ENCODE assay signal across 8 cellular contexts in the genomic region with DNA sequence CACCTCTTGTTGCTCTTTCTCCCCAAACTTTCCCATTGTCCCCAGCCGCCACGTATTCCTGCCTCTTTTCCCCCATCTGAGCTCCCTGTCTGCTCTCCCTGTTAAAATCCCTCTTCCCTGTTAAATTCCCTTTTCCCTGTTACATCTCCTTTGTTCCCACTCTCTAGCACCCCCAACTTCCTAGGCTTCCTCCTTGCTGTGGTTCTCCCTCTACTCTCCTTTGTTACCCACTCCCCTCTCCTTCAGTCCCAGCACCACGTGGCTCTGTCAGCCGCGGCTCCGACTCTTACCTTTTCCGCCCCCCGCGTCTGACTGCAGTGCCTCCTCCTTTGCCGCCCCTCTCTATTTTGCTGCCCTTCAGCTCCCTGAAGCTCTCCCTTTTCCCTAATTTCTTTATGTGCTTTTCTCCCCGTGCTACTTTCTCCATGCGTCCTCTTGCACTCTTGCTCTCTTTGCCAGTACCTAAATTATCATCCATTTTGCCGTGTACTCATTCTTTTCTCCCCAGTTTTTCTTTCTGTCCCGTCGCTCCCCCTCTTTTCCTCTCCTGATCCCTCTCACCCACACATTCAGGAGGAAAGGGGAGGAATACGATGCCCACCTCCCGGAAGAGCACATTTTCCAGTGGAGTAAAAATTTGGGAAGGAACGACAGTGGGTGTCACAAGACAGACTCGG. TPM values are rescaled to one million over a fixed set of nuclear protein-coding genes. Genes with fewer than 3 reads are reported as not detected.
A peak's percentile ranks its signal among the peaks of the same experiment; 100 is the strongest.
DNase-seq lines count a peak whose midpoint lies in the region; ATAC-seq and TF ChIP-seq lines count a peak whose summit lies in the region.

No MANE protein-coding gene starts in this region.

- H3K9ac ChIP-seq in skeletal muscle tissue (ENCODE audit: low read depth in 1 of 3, low read length in 3 of 3) = peak overlapping the region; percentile 88 to 100 (median 96)

- H3K27ac ChIP-seq in skeletal muscle tissue (ENCODE audit: low read depth, low read length) = peak overlapping the region; percentile 86

- POLR2A ChIA-PET in BJ (lab: Charles Lee) = no interaction called here

- ATAC-seq in HG02759 (IDR thresholded peaks at IDR 0.05; ENCODE audit: unreplicated experiment) = no peak

- no peaks in the 10 kb centered on the region for H3K27me3 ChIP-seq in BJ (ENCODE audit: control insufficient read depth, insufficient read depth, low read length)
- H3K27me3 ChIP-seq in skeletal muscle tissue (ENCODE audit: control insufficient read depth in 3 of 3, insufficient read depth in 3 of 3, low read length in 3 of 3) = no peaks in the 10 kb centered on the region

- H3K36me3 ChIP-seq in BJ (ENCODE audit: control insufficient read depth, insufficient read depth, low read length) (no peaks in the 10 kb centered on the region), skeletal muscle tissue (ENCODE audit: control insufficient read depth in 3 of 3, insufficient read depth in 3 of 3, low read length in 3 of 3) (no peaks in the 10 kb centered on the region)

- peaks cover 14 to 25% (median 15%) of the 10 kb centered on the region in 3 donors for H3K4me1 ChIP-seq in skeletal muscle tissue (ENCODE audit: control insufficient read depth in 3 of 3, insufficient read depth in 3 of 3, low read length in 3 of 3)

- CTCF ChIA-PET in BJ (lab: Yijun Ruan, JAX) = interaction anchor here (0.7 to 3.0 kb wide), 14 partner anchors 9 to 99 kb away, joined by 3 to 21 read pairs (median 4); no protein-coding TSS in a partner anchor

- no peaks in the 10 kb centered on the region for H3K9me3 ChIP-seq in iPS-18c (ENCODE audit: control insufficient read depth, insufficient read depth, low read length)
- H3K9me3 ChIP-seq in skeletal muscle tissue (ENCODE audit: control insufficient read depth in 3 of 3, low read length in 3 of 3) = no peaks in the 10 kb centered on the region

- TF ChIP-seq CTCF in BJ (IDR thresholded peaks at IDR 0.05; ENCODE audit: insufficient read depth, low read depth, low read length) = no peak

- H3K4me3 ChIP-seq in BJ (ENCODE audit: low read depth, low read length) = peak overlapping the region; percentile 79
- H3K4me3 ChIP-seq in iPS-18c (ENCODE audit: insufficient read depth, low read depth, low read length) = peak overlapping the region; percentile 100
- H3K4me3 ChIP-seq in skeletal muscle tissue (ENCODE audit: low read length in 3 of 3) = peak overlapping the region; percentile 94 to 100 (median 95)

- DNase-seq in BJ (ENCODE audit: low read depth) (no peak), HCEC 1CT (peak; percentile 18), NOMO-1 treated with DMSO at 0.1 percent for 48 hours (lab: John Stamatoyannopoulos, UW; ENCODE audit: unreplicated experiment) (peak; percentile 33), amniotic epithelial cell (ENCODE audit: low read depth) (peak; percentile 11), cortex of kidney (lab: John Stamatoyannopoulos, UW) (no peak)

RNA-seq across cellular contexts. Expression of a gene that starts 1.0 kb away (rescaled TPM):
- polyA plus RNA-seq in BJ (2011; rRNA removed) = 2.6 and 3.1 TPM in 2 replicates
- 3.2 and 5.2 TPM in 2 replicates for polyA minus RNA-seq in BJ (2011; rRNA and poly(A)+ RNA removed)
- 6.8 TPM for total RNA-seq in skeletal muscle tissue

RNA-seq across cellular contexts. Expression of a gene that starts 32.7 kb away (rescaled TPM):
- 1.5 and 2.0 TPM in 2 replicates for polyA plus RNA-seq in BJ (2011; rRNA removed)
- polyA minus RNA-seq in BJ (2011; rRNA and poly(A)+ RNA removed) = 1.5 and 2.6 TPM in 2 replicates
- total RNA-seq in skeletal muscle tissue = 5.7 TPM

RNA-seq across cellular contexts. Expression of a gene that starts 43.2 kb away (rescaled TPM):
- polyA plus RNA-seq in BJ (2011; rRNA removed) = 4.8 and 6.7 TPM in 2 replicates
- polyA minus RNA-seq in BJ (2011; rRNA and poly(A)+ RNA removed) = 14.9 and 15.6 TPM in 2 replicates
- total RNA-seq in skeletal muscle tissue = 19.8 TPM

RNA-seq across cellular contexts. Expression of a gene that starts 51.1 kb away (rescaled TPM):
- 146 and 269 TPM in 2 replicates for polyA plus RNA-seq in BJ (2011; rRNA removed)
- 347 and 506 TPM in 2 replicates for polyA minus RNA-seq in BJ (2011; rRNA and poly(A)+ RNA removed)
- 65.8 TPM for total RNA-seq in skeletal muscle tissue

Comparison
In these comparisons a context has a peak if more than half of its experiments do, and no peak if none do; other contexts are left out.
1. DNase-seq: peak in HCEC 1CT (single experiment), NOMO-1 treated with DMSO at 0.1 percent for 48 hours (single experiment) and amniotic epithelial cell (single experiment); none in BJ (single experiment) and cortex of kidney (single experiment).
2. Peak in every context shown above with its lines, with median percentiles within 50 percentile points of each other: H3K4me3 ChIP-seq.